ENCODE assay signal across 4 cellular contexts in genomic region chr3:127738192-127738840, GRCh38.
TF ChIP-seq lines count a peak whose summit lies in the region.

No MANE protein-coding gene starts in this region.

TF ChIP-seq in SK-N-SH, 30 proteins besides CTCF, POLR2A, EP300 and RAD21:
- TF ChIP-seq IRF3 (IDR thresholded peaks at IDR 0.05; ENCODE audit: low read depth, low read length): no peak
- TF ChIP-seq RCOR1 (IDR thresholded peaks at IDR 0.05; ENCODE audit: low read length): no peak
- no peak for TF ChIP-seq MEF2A (IDR thresholded peaks at IDR 0.05; ENCODE audit: borderline replicate concordance, low read depth)

TF ChIP-seq in SK-N-SH treated with all-trans-retinoic acid at 6 μM for 48 hours, 23 proteins besides CTCF, POLR2A, EP300 and RAD21 (continued from another document):
- TF ChIP-seq POU6F1 (CRISPR knock-in tag; IDR thresholded peaks at IDR 0.05; ENCODE audit: borderline replicate concordance, low read depth): no peak
TF ChIP-seq in SK-N-SH treated with all-trans-retinoic acid at 6 μM for 48 hours: peak in this region for 0.

TF ChIP-seq in GM12878, 131 proteins besides CTCF, POLR2A, EP300 and RAD21:
- TF ChIP-seq IRF3 (IDR thresholded peaks at IDR 0.05) (no peak), SP1 (IDR thresholded peaks at IDR 0.05; ENCODE audit: low read depth, low read length) (no peak), HDAC2 (IDR thresholded peaks at IDR 0.05) (no peak), SIN3A (IDR thresholded peaks at IDR 0.05; ENCODE audit: low read depth, low read length) (no peak), CHD1 (IDR thresholded peaks at IDR 0.05; ENCODE audit: low read depth, low read length) (no peak), SREBF2 (IDR thresholded peaks at IDR 0.05; ENCODE audit: low read length) (no peak), FOS (IDR thresholded peaks at IDR 0.05; ENCODE audit: borderline replicate concordance, extremely low read depth, insufficient read length) (no peak), TARDBP (IDR thresholded peaks at IDR 0.05; ENCODE audit: borderline replicate concordance) (no peak), RBBP5 (conservative IDR thresholded peaks at IDR 0.05) (no peak)
- TF ChIP-seq, protein P1, sequence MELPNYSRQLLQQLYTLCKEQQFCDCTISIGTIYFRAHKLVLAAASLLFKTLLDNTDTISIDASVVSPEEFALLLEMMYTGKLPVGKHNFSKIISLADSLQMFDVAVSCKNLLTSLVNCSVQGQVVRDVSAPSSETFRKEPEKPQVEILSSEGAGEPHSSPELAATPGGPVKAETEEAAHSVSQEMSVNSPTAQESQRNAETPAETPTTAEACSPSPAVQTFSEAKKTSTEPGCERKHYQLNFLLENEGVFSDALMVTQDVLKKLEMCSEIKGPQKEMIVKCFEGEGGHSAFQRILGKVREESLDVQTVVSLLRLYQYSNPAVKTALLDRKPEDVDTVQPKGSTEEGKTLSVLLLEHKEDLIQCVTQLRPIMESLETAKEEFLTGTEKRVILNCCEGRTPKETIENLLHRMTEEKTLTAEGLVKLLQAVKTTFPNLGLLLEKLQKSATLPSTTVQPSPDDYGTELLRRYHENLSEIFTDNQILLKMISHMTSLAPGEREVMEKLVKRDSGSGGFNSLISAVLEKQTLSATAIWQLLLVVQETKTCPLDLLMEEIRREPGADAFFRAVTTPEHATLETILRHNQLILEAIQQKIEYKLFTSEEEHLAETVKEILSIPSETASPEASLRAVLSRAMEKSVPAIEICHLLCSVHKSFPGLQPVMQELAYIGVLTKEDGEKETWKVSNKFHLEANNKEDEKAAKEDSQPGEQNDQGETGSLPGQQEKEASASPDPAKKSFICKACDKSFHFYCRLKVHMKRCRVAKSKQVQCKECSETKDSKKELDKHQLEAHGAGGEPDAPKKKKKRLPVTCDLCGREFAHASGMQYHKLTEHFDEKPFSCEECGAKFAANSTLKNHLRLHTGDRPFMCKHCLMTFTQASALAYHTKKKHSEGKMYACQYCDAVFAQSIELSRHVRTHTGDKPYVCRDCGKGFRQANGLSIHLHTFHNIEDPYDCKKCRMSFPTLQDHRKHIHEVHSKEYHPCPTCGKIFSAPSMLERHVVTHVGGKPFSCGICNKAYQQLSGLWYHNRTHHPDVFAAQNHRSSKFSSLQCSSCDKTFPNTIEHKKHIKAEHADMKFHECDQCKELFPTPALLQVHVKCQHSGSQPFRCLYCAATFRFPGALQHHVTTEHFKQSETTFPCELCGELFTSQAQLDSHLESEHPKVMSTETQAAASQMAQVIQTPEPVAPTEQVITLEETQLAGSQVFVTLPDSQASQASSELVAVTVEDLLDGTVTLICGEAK (IDR thresholded peaks at IDR 0.05; ENCODE audit: borderline replicate concordance): no peak

TF ChIP-seq in WTC11, 78 proteins besides CTCF, POLR2A, EP300 and RAD21:
- TF ChIP-seq, protein P2, sequence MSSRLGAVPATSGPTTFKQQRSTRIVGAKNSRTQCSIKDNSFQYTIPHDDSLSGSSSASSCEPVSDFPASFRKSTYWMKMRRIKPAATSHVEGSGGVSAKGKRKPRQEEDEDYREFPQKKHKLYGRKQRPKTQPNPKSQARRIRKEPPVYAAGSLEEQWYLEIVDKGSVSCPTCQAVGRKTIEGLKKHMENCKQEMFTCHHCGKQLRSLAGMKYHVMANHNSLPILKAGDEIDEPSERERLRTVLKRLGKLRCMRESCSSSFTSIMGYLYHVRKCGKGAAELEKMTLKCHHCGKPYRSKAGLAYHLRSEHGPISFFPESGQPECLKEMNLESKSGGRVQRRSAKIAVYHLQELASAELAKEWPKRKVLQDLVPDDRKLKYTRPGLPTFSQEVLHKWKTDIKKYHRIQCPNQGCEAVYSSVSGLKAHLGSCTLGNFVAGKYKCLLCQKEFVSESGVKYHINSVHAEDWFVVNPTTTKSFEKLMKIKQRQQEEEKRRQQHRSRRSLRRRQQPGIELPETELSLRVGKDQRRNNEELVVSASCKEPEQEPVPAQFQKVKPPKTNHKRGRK (CRISPR knock-in tag; IDR thresholded peaks at IDR 0.05; ENCODE audit: borderline replicate concordance): no peak
- TF ChIP-seq PREB (CRISPR knock-in tag; IDR thresholded peaks at IDR 0.05; ENCODE audit: borderline replicate concordance) (no peak), NR3C1 (CRISPR knock-in tag; conservative IDR thresholded peaks at IDR 0.05; ENCODE audit: low read depth) (no peak), EMX1 (CRISPR knock-in tag; IDR thresholded peaks at IDR 0.05) (no peak), NFATC4 (CRISPR knock-in tag; IDR thresholded peaks at IDR 0.05) (no peak), ZSCAN18 (CRISPR knock-in tag; IDR thresholded peaks at IDR 0.05) (no peak), JUN (CRISPR knock-in tag; IDR thresholded peaks at IDR 0.05) (no peak), ZNF121 (CRISPR knock-in tag; IDR thresholded peaks at IDR 0.05) (no peak), MLX (CRISPR knock-in tag; IDR thresholded peaks at IDR 0.05) (no peak)
- TF ChIP-seq, protein P3, sequence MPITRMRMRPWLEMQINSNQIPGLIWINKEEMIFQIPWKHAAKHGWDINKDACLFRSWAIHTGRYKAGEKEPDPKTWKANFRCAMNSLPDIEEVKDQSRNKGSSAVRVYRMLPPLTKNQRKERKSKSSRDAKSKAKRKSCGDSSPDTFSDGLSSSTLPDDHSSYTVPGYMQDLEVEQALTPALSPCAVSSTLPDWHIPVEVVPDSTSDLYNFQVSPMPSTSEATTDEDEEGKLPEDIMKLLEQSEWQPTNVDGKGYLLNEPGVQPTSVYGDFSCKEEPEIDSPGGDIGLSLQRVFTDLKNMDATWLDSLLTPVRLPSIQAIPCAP (CRISPR knock-in tag; IDR thresholded peaks at IDR 0.05): no peak
TF ChIP-seq in WTC11: peak in this region for 0.
